8 cellular contexts compared by ENCODE assay signal in genomic region chr11:14249121-14249963, GRCh38.
DNase-seq lines count a peak whose midpoint lies in the region; ATAC-seq and TF ChIP-seq lines count a peak whose summit lies in the region.

No MANE protein-coding gene starts in this region.

- no peak overlapping the region for H2AFZ ChIP-seq in osteoblast (ENCODE audit: low read length)

- H3K36me3 ChIP-seq in GM06990 (ENCODE audit: control insufficient read depth, insufficient read depth, low read length), result no peaks in the 10 kb centered on the region
- no peaks in the 10 kb centered on the region for H3K36me3 ChIP-seq in RWPE2 (ENCODE audit: low read depth)
- no peaks in the 10 kb centered on the region for H3K36me3 ChIP-seq in osteoblast (ENCODE audit: insufficient read depth, low read length)
- H3K36me3 ChIP-seq in thyroid gland, result no peaks in the 10 kb centered on the region

- H3K9me3 ChIP-seq in RWPE2 (ENCODE audit: severe bottlenecking), result no peaks in the 10 kb centered on the region
- no peaks in the 10 kb centered on the region for H3K9me3 ChIP-seq in osteoblast (ENCODE audit: low read depth, low read length)
- no peaks in the 10 kb centered on the region for H3K9me3 ChIP-seq in thyroid gland

- no peak for TF ChIP-seq POLR2A in thyroid gland (IDR thresholded peaks at IDR 0.05)

- H4K20me1 ChIP-seq in osteoblast (ENCODE audit: insufficient read depth, low read length), result no peaks in the 10 kb centered on the region

- H3K4me2 ChIP-seq in osteoblast (ENCODE audit: insufficient read depth, low read length), result no peak overlapping the region

- WGBS in thyroid gland, 2 donors, result 34 to 35% methylated on average over 10 of the region's 10 CpGs

- H3K4me1 ChIP-seq in RWPE2 (ENCODE audit: insufficient read depth, poor library complexity, severe bottlenecking) (no peaks in the 10 kb centered on the region), osteoblast (ENCODE audit: insufficient read depth, low read length) (no peaks in the 10 kb centered on the region), thyroid gland (peaks cover 0 to 4% of the 10 kb centered on the region in 2 donors)

- H3K79me2 ChIP-seq in osteoblast (ENCODE audit: insufficient read depth, low read length), result no peaks in the 10 kb centered on the region

- intact Hi-C loops in thyroid gland (cut with DNase I), result loop anchor here (2.0 to 10.0 kb wide), 2 partner anchors 295 to 475 kb away; no protein-coding TSS in a partner anchor

- no peaks in the 10 kb centered on the region; the same call in 1 of the 2 replicates for H3K27me3 ChIP-seq in GM06990 (replicated peaks; ENCODE audit: control insufficient read depth, insufficient read depth, low read length)
- H3K27me3 ChIP-seq in RWPE2 (ENCODE audit: insufficient read depth, poor library complexity, severe bottlenecking), result no peaks in the 10 kb centered on the region
- peaks cover 29% of the 10 kb centered on the region for H3K27me3 ChIP-seq in osteoblast (ENCODE audit: insufficient read depth, low read length)
- H3K27me3 ChIP-seq in thyroid gland, result no peaks in the 10 kb centered on the region

- H3K27ac ChIP-seq in RWPE2 (ENCODE audit: poor library complexity, severe bottlenecking) (no peak overlapping the region), osteoblast (ENCODE audit: low read depth, low read length) (no peak overlapping the region), thyroid gland (no peak overlapping the region)

- H3K4me3 ChIP-seq in GM06990 (replicated peaks; ENCODE audit: low read depth, low read length) (no peak overlapping the region), RWPE2 (ENCODE audit: severe bottlenecking) (no peak overlapping the region), foreskin fibroblast (ENCODE audit: low read depth in 1 of 2, low read length in 2 of 2) (no peak overlapping the region), osteoblast (ENCODE audit: insufficient read depth, low read length) (no peak overlapping the region), thyroid gland (replicated peaks in 1 of 3) (no peak overlapping the region)

- DNase-seq in GM06990 (ENCODE audit: extremely low read depth, insufficient read length) (no peak), Kasumi-1 (lab: John Stamatoyannopoulos, UW) (peak; percentile 54 to 70), RWPE2 (ENCODE audit: low spot score) (no peak), foreskin fibroblast (peak; percentile 22 to 75), osteoblast (ENCODE audit: insufficient read length, low spot score, missing footprints) (no peak), thyroid gland (peak; percentile 33 to 68)
- peak; percentile 46 for DNase-seq in activated effector memory CD4-positive, alpha-beta T cell treated with Interleukin-2 at 50 U/mL for 16 hours

- ATAC-seq in RWPE2 (ENCODE audit: low read depth) (peak; percentile 42), HG02981 (IDR thresholded peaks at IDR 0.05; ENCODE audit: unreplicated experiment) (no peak)

- peak; percentile 76 for TF ChIP-seq CTCF in GM06990 (IDR thresholded peaks at IDR 0.05; ENCODE audit: insufficient read depth, low read length, poor library complexity, severe bottlenecking)
- peak; percentile 94 for TF ChIP-seq CTCF in RWPE2 (IDR thresholded peaks at IDR 0.05; ENCODE audit: poor library complexity, severe bottlenecking)
- TF ChIP-seq CTCF in foreskin fibroblast (IDR thresholded peaks at IDR 0.05; ENCODE audit: low read depth, low read length), result peak; percentile 71
- TF ChIP-seq CTCF in osteoblast (IDR thresholded peaks at IDR 0.05; ENCODE audit: extremely low read depth, low read depth, low read length), result peak; percentile 90
- peak; percentile 44 to 87 (median 83) for TF ChIP-seq CTCF in thyroid gland (IDR thresholded peaks at IDR 0.05)

Comparison
In these comparisons a context has a peak if more than half of its experiments do, and no peak if none do; other contexts are left out.
1. DNase-seq: peak in Kasumi-1 (2 of 2), activated effector memory CD4-positive, alpha-beta T cell treated with Interleukin-2 at 50 U/mL for 16 hours (single experiment), foreskin fibroblast (2 of 2) and thyroid gland (2 of 2); none in GM06990 (single experiment), RWPE2 (single experiment) and osteoblast (single experiment).
2. Peak in every context shown above with its lines, with median percentiles within 50 percentile points of each other: CTCF ChIP-seq.